8 cellular contexts compared by ENCODE assay signal in genomic region chr11:66311965-66312548, GRCh38. TPM values are rescaled to one million over a fixed set of nuclear protein-coding genes. Genes with fewer than 3 reads are reported as not detected.
A peak's percentile ranks its signal among the peaks of the same experiment; 100 is the strongest.
DNase-seq lines count a peak whose midpoint lies in the region; ATAC-seq and TF ChIP-seq lines count a peak whose summit lies in the region.

No MANE protein-coding gene starts in this region.

- POLR2A ChIA-PET in GM10248 (lab: Yijun Ruan, JAX) (interaction anchor here (0.6 to 1.6 kb wide), 5 partner anchors 21 to 388 kb away, joined by 3 to 14 read pairs (median 4); partner anchors contain the start of genes RBM4B and YIF1A), SK-N-SH (lab: Yijun Ruan, JAX) (interaction anchor here (0.6 to 3.1 kb wide), 17 partner anchors 10 to 194 kb away, joined by 3 to 33 read pairs (median 4); partner anchors contain the start of genes B4GAT1, BRMS1, RAB1B and RIN1)

- peak overlapping the region; percentile 77 to 96 for H3K27ac Mint-ChIP-seq in activated naive CD4-positive, alpha-beta T cell treated with anti-CD3 and anti-CD28 coated beads, Interleukin-2, amount 50 U/mL, for 72 hours

- H3K27me3 ChIP-seq in SK-N-SH (ENCODE audit: insufficient read depth): no peaks in the 10 kb centered on the region
- no peaks in the 10 kb centered on the region for H3K27me3 ChIP-seq in ovary
- H3K27me3 ChIP-seq in thymus (ENCODE audit: control insufficient read depth, insufficient read depth): no peaks in the 10 kb centered on the region

- H3K9me2 ChIP-seq in SK-N-SH: no peaks in the 10 kb centered on the region

- CTCF ChIA-PET in GM10248 (lab: Yijun Ruan, JAX) (interaction anchor here (0.7 to 5.9 kb wide), 36 partner anchors 10 to 127 kb away, joined by 3 to 126 read pairs (median 5); partner anchors contain the start of genes BRMS1, MRPL11, NPAS4 and RIN1), SK-N-SH (lab: Yijun Ruan, JAX) (interaction anchor here (0.6 to 12.4 kb wide), 35 partner anchors 10 to 426 kb away, joined by 3 to 280 read pairs (median 4); partner anchors contain the start of genes B4GAT1, BRMS1, CNIH2 and DPP3)

- peak overlapping the region; percentile 81 for H3K4me2 ChIP-seq in SK-N-SH

- intact Hi-C loops in head of caudate nucleus (cut with DNase I): no loop called here
- intact Hi-C loops in ovary (cut with DNase I): loop anchor here in 3 of 4 donors (1.0 kb wide), 1 partner anchor 16 kb away; no protein-coding TSS in a partner anchor

- no peaks in the 10 kb centered on the region for H3K79me2 ChIP-seq in SK-N-SH (ENCODE audit: insufficient read depth)

- H3K36me3 Mint-ChIP-seq in activated naive CD4-positive, alpha-beta T cell treated with anti-CD3 and anti-CD28 coated beads, Interleukin-2, amount 50 U/mL, for 72 hours: no peaks in the 10 kb centered on the region

- peak overlapping the region; percentile 94 to 96 for H3K27ac ChIP-seq in SK-N-SH (ENCODE audit: low read depth in 2 of 2, low read length in 1 of 2)
- peak overlapping the region; percentile 78 to 92 for H3K27ac ChIP-seq in ovary
- H3K27ac ChIP-seq in thymus (ENCODE audit: low read depth): peak overlapping the region; percentile 97

- peaks cover 15% of the 10 kb centered on the region for H3F3A ChIP-seq in SK-N-SH (replicated peaks; ENCODE audit: insufficient read depth)

- H3K4me1 ChIP-seq in SK-N-SH (ENCODE audit: control insufficient read depth in 1 of 2, insufficient read depth in 2 of 2, low read depth in 1 of 2, low read length in 1 of 2) (peaks cover 11 to 49% of the 10 kb centered on the region in 2 experiments; a peak in 2 of 4 replicates), ovary (ENCODE audit: insufficient read depth) (peaks cover 21% of the 10 kb centered on the region), thymus (ENCODE audit: control insufficient read depth, insufficient read depth, low read length) (peaks cover 24% of the 10 kb centered on the region)

- ATAC-seq in HG02610 (IDR thresholded peaks at IDR 0.05; ENCODE audit: unreplicated experiment): peak; percentile 79
- ATAC-seq in activated naive CD4-positive, alpha-beta T cell treated with anti-CD3 and anti-CD28 coated beads, Interleukin-2, amount 50 U/mL, for 72 hours: peak; percentile 78 to 82

- H3K9me3 ChIP-seq in SK-N-SH (no peaks in the 10 kb centered on the region), ovary (no peaks in the 10 kb centered on the region), thymus (ENCODE audit: control insufficient read depth) (no peaks in the 10 kb centered on the region)

- no peaks in the 10 kb centered on the region for H3K9me3 Mint-ChIP-seq in activated naive CD4-positive, alpha-beta T cell treated with anti-CD3 and anti-CD28 coated beads, Interleukin-2, amount 50 U/mL, for 72 hours

- TF ChIP-seq EP300 in SK-N-SH (IDR thresholded peaks at IDR 0.05; ENCODE audit: borderline replicate concordance in 1 of 2, low read depth in 1 of 2, low read length in 1 of 2) (no peak), ovary (IDR thresholded peaks at IDR 0.05) (no peak)

- DNase-seq in GM10248 (ENCODE audit: extremely low spot score): peak; percentile 87
- peak; percentile 79 for DNase-seq in NCI-H1048 (lab: John Stamatoyannopoulos, UW)
- DNase-seq in SK-N-SH: peak; percentile 88
- peak; percentile 93 to 99 for DNase-seq in activated naive CD4-positive, alpha-beta T cell treated with anti-CD3 and anti-CD28 coated beads, Interleukin-2, amount 50 U/mL, for 72 hours (ENCODE audit: low spot score in 2 of 2)
- DNase-seq in head of caudate nucleus: peak; percentile 65 to 95 (median 85)
- DNase-seq in ovary: peak; percentile 93 to 97 (median 95)

- H3K4me3 ChIP-seq in SK-N-SH (ENCODE audit: low read depth in 2 of 2, low read length in 1 of 2) (peak overlapping the region; percentile 59 to 70), ovary (peak overlapping the region; percentile 54), thymus (ENCODE audit: low read length) (peak overlapping the region; percentile 58)

- peak; percentile 18 for TF ChIP-seq POLR2A in ovary (IDR thresholded peaks at IDR 0.05)

- peak overlapping the region; percentile 68 for H3K9ac ChIP-seq in SK-N-SH

- TF ChIP-seq RAD21 in SK-N-SH (IDR thresholded peaks at IDR 0.05; ENCODE audit: low read length): peak; percentile 97

- H4K20me1 ChIP-seq in SK-N-SH (ENCODE audit: insufficient read depth): no peaks in the 10 kb centered on the region

- TF ChIP-seq CTCF in GM10248 (IDR thresholded peaks at IDR 0.05; ENCODE audit: control extremely low read depth, extremely low read depth, low read depth, missing control alignments) (peak; percentile 16), SK-N-SH (IDR thresholded peaks at IDR 0.05) (peak; percentile 98), ovary (IDR thresholded peaks at IDR 0.05) (peak; percentile 84 to 99 (median 97))

- H2AFZ ChIP-seq in SK-N-SH (ENCODE audit: low read depth): peak overlapping the region; percentile 88

- H3K36me3 ChIP-seq in SK-N-SH (replicated peaks in 1 of 2; ENCODE audit: control insufficient read depth in 1 of 2, insufficient read depth in 2 of 2, low read length in 1 of 2) (no peaks in the 10 kb centered on the region), ovary (no peaks in the 10 kb centered on the region), thymus (ENCODE audit: control insufficient read depth, insufficient read depth) (no peaks in the 10 kb centered on the region)

- 0% methylated on average over 18 of the region's 44 CpGs for WGBS in SK-N-SH (ENCODE audit: low lambda C conversion rate)
- WGBS in ovary, 3 donors: 0 to 1% (median 0%) methylated on average over 42 to 44 of the region's 44 CpGs
- under 1% methylated on average over 44 of the region's 44 CpGs for WGBS in thymus

TF ChIP-seq in SK-N-SH, 30 proteins besides CTCF, POLR2A, EP300 and RAD21 (continues in another document):
- no peak for TF ChIP-seq USF2 (IDR thresholded peaks at IDR 0.05; ENCODE audit: borderline replicate concordance, low read depth, low read length)
- no peak for TF ChIP-seq NFIC (IDR thresholded peaks at IDR 0.05; ENCODE audit: borderline replicate concordance)
- TF ChIP-seq ELF1 (IDR thresholded peaks at IDR 0.05): no peak
- TF ChIP-seq FOSL2 (IDR thresholded peaks at IDR 0.05; ENCODE audit: borderline replicate concordance, low read depth): no peak
- peak; percentile 26; the same call in 1 of the 2 replicates for TF ChIP-seq NRF1 (IDR thresholded peaks at IDR 0.05; ENCODE audit: low read depth, low read length)
- TF ChIP-seq EZH2phosphoT487 (IDR thresholded peaks at IDR 0.05; ENCODE audit: borderline replicate concordance, low read depth): no peak

RNA-seq across cellular contexts. Expression of gene CD248, which starts 4.8 kb away (rescaled TPM):
- polyA plus RNA-seq in SK-N-SH (2012; rRNA removed) (2.6 and 7.7 TPM in 2 replicates), ovary (10 to 100 TPM in 1 of 2 donors, 1 to 10 TPM in 1; 6.3 to 17.2 TPM), thymus (7.7 TPM)
- polyA plus RNA-seq in SK-N-SH (2012; cell fraction: cytosol; rRNA removed): 2.9 and 3.8 TPM in 2 replicates
- polyA plus RNA-seq in SK-N-SH (2012; cell fraction: nucleus; rRNA removed): 3.0 and 4.6 TPM in 2 replicates
- total RNA-seq in activated naive CD4-positive, alpha-beta T cell treated with anti-CD3 and anti-CD28 coated beads, Interleukin-2, amount 50 U/mL, for 72 hours: under 1 TPM; 0.31 to 0.36 TPM
- 10 to 100 TPM in 6 of 7 donors, 1 to 10 TPM in 1; 4.9 to 47.9 (median 19.9) TPM for total RNA-seq in ovary

RNA-seq across cellular contexts. Expression of gene TMEM151A, which starts 20.4 kb away (rescaled TPM):
- polyA plus RNA-seq in SK-N-SH (2012; rRNA removed) (0.29 and 0.35 TPM in 2 replicates), ovary (under 1 TPM in 1 of 2 donors, not detected in 1; 0.15 TPM), thymus (0.02 TPM)
- 0.12 and 0.26 TPM in 2 replicates for polyA plus RNA-seq in SK-N-SH (2012; cell fraction: cytosol; rRNA removed)
- 0.56 and 0.69 TPM in 2 replicates for polyA plus RNA-seq in SK-N-SH (2012; cell fraction: nucleus; rRNA removed)
- not detected for total RNA-seq in activated naive CD4-positive, alpha-beta T cell treated with anti-CD3 and anti-CD28 coated beads, Interleukin-2, amount 50 U/mL, for 72 hours
- 10 to 100 TPM in 1 of 7 donors, under 1 TPM in 3, not detected in 3; 0.20 to 10.8 (median 0.60) TPM for total RNA-seq in ovary

RNA-seq across cellular contexts. Expression of gene YIF1A, which starts 23.1 kb away (rescaled TPM):
- polyA plus RNA-seq in SK-N-SH (2012; rRNA removed): 115 and 123 TPM in 2 replicates
- 49.5 and 87.8 TPM in 2 replicates for polyA plus RNA-seq in SK-N-SH (2012; cell fraction: cytosol; rRNA removed)
- polyA plus RNA-seq in SK-N-SH (2012; cell fraction: nucleus; rRNA removed): 159 and 164 TPM in 2 replicates
- 10 to 100 TPM; 45.9 to 55.4 TPM for total RNA-seq in activated naive CD4-positive, alpha-beta T cell treated with anti-CD3 and anti-CD28 coated beads, Interleukin-2, amount 50 U/mL, for 72 hours
- total RNA-seq in ovary: 10 to 100 TPM; 43.8 to 91.0 (median 67.5) TPM
- polyA plus RNA-seq in ovary: 10 to 100 TPM; 39.3 to 63.9 TPM
- polyA plus RNA-seq in thymus: 57.3 TPM

RNA-seq across cellular contexts. Expression of gene RIN1, which starts 24.2 kb away (rescaled TPM):
- 13.0 and 16.9 TPM in 2 replicates for polyA plus RNA-seq in SK-N-SH (2012; rRNA removed)
- 6.1 and 9.3 TPM in 2 replicates for polyA plus RNA-seq in SK-N-SH (2012; cell fraction: cytosol; rRNA removed)
- 71.9 and 87.9 TPM in 2 replicates for polyA plus RNA-seq in SK-N-SH (2012; cell fraction: nucleus; rRNA removed)
- total RNA-seq in activated naive CD4-positive, alpha-beta T cell treated with anti-CD3 and anti-CD28 coated beads, Interleukin-2, amount 50 U/mL, for 72 hours: 1 to 10 TPM; 2.6 to 4.9 TPM
- total RNA-seq in ovary: 1 to 10 TPM; 1.8 to 9.5 (median 6.3) TPM
- 1 to 10 TPM in 1 of 2 donors, under 1 TPM in 1; 0.52 to 3.5 TPM for polyA plus RNA-seq in ovary
- polyA plus RNA-seq in thymus: 5.8 TPM

RNA-seq across cellular contexts. Expression of gene BRMS1, which starts 32.8 kb away (rescaled TPM):
- polyA plus RNA-seq in SK-N-SH (2012; rRNA removed) (70.0 and 76.5 TPM in 2 replicates), ovary (10 to 100 TPM; 17.5 to 31.0 TPM), thymus (63.0 TPM)
- 65.3 and 67.8 TPM in 2 replicates for polyA plus RNA-seq in SK-N-SH (2012; cell fraction: cytosol; rRNA removed)
- polyA plus RNA-seq in SK-N-SH (2012; cell fraction: nucleus; rRNA removed): 66.8 and 73.5 TPM in 2 replicates
- 10 to 100 TPM; 32.1 to 33.5 TPM for total RNA-seq in activated naive CD4-positive, alpha-beta T cell treated with anti-CD3 and anti-CD28 coated beads, Interleukin-2, amount 50 U/mL, for 72 hours
- 10 to 100 TPM; 19.9 to 32.2 (median 23.4) TPM for total RNA-seq in ovary

Comparison
In these comparisons a context has a peak if more than half of its experiments do, and no peak if none do; other contexts are left out.
1. Peak in every context shown above with its lines: DNase-seq, ATAC-seq, H3K4me3 ChIP-seq and H3K27ac ChIP-seq.
2. CTCF ChIP-seq: peak in every context shown above with its lines; median percentile 98 in SK-N-SH; 97 in ovary; 16 in GM10248.